In genomic region chr18:2948038-2948437, GRCh38 we compare ENCODE assay signal across 11 cellular contexts.
A peak's percentile ranks its signal among the peaks of the same experiment; 100 is the strongest.
DNase-seq lines count a peak whose midpoint lies in the region; ATAC-seq and TF ChIP-seq lines count a peak whose summit lies in the region.
"Had no signal": no experiment of that assay in that cellular context is flagged by ENCODE, and none has a peak within 500 bp of the region (broad histone marks: within the 10 kb centered on the region; RNA-seq: fewer than 3 reads in every experiment).

No MANE protein-coding gene starts in this region.

- no peak overlapping the region for H3K4me3 Mint-ChIP-seq in WTC11
- H3K4me3 Mint-ChIP-seq: activated CD4-positive, alpha-beta memory T cell treated with anti-CD3 and anti-CD28 coated beads, Interleukin-2, amount 10 ng/mL, durations not matched to agents 7 days and 5 days; immature natural killer cell; stimulated activated naive CD8-positive, alpha-beta T cell treated with anti-CD3 and anti-CD28 coated beads, Interleukin-15, Interleukin-2, amounts not matched to agents 100 ng/mL and 50 ng/mL, for 24 hours had no signal

- ATAC-seq in Right ventricle myocardium inferior (peak; percentile 89), WTC11 (peak; percentile 62), upper lobe of left lung (ENCODE audit: low FRiP score in 2 of 2) (no peak), psoas muscle (no peak), HG03135 (IDR thresholded peaks at IDR 0.05; ENCODE audit: unreplicated experiment) (no peak)

- H3K4me2 ChIP-seq in hepatocyte = no peak overlapping the region

- TF ChIP-seq CTCF in WTC11 (IDR thresholded peaks at IDR 0.05) = no peak
- peak; percentile 58 for TF ChIP-seq CTCF in hepatocyte (IDR thresholded peaks at IDR 0.05; ENCODE audit: poor library complexity)
- TF ChIP-seq CTCF in uterus (IDR thresholded peaks at IDR 0.05) = peak; percentile 22 to 32 (median 28)
- TF ChIP-seq CTCF in upper lobe of left lung (IDR thresholded peaks at IDR 0.05) = peak in 1 of 6 experiments; percentile 15
- TF ChIP-seq CTCF in psoas muscle (IDR thresholded peaks at IDR 0.05) = no peak

- POLR2A ChIA-PET in WTC11 (lab: Charles Lee) = no interaction called here

- H3K4me1 ChIP-seq in hepatocyte (ENCODE audit: insufficient read depth) (no peaks in the 10 kb centered on the region), uterus (no peaks in the 10 kb centered on the region), upper lobe of left lung (peaks cover 0 to 4% (median 0%) of the 10 kb centered on the region in 4 donors), psoas muscle (no peaks in the 10 kb centered on the region)

- no peak for TF ChIP-seq EP300 in upper lobe of left lung (IDR thresholded peaks at IDR 0.05)

- H3K36me3 Mint-ChIP-seq in WTC11 = peaks cover 13% of the 10 kb centered on the region

- H3K9me3 ChIP-seq in hepatocyte (ENCODE audit: low read depth) (no peaks in the 10 kb centered on the region), uterus (no peaks in the 10 kb centered on the region), upper lobe of left lung (no peaks in the 10 kb centered on the region), psoas muscle (no peaks in the 10 kb centered on the region)

- no peak overlapping the region for H2AFZ ChIP-seq in hepatocyte

- WGBS in hepatocyte (ENCODE audit: low lambda C conversion rate, missing lambda C conversion rate) = 44% methylated on average over 3 of the region's 3 CpGs
- WGBS in upper lobe of left lung, 2 donors = 28 to 33% methylated on average over 3 of the region's 3 CpGs
- WGBS in psoas muscle, 3 donors = 35 to 38% (median 37%) methylated on average over 3 of the region's 3 CpGs

- no peak overlapping the region for H3K27ac ChIP-seq in hepatocyte
- H3K27ac ChIP-seq in uterus = no peak overlapping the region
- H3K27ac ChIP-seq in upper lobe of left lung = no peak overlapping the region
- H3K27ac ChIP-seq in psoas muscle = no peak overlapping the region

- H3K27ac Mint-ChIP-seq in WTC11 = no peak overlapping the region
- H3K27ac Mint-ChIP-seq: activated CD4-positive, alpha-beta memory T cell treated with anti-CD3 and anti-CD28 coated beads, Interleukin-2, amount 10 ng/mL, durations not matched to agents 7 days and 5 days; stimulated activated naive CD8-positive, alpha-beta T cell treated with anti-CD3 and anti-CD28 coated beads, Interleukin-15, Interleukin-2, amounts not matched to agents 100 ng/mL and 50 ng/mL, for 24 hours had no signal

- no peaks in the 10 kb centered on the region for H3K4me1 Mint-ChIP-seq in WTC11

- CTCF ChIA-PET in WTC11 (lab: Charles Lee) = interaction anchor here (0.5 to 2.0 kb wide), 28 partner anchors 9 to 669 kb away, joined by 3 to 19 read pairs (median 4); no protein-coding TSS in a partner anchor

- no peaks in the 10 kb centered on the region for H3K27me3 Mint-ChIP-seq in WTC11 (ENCODE audit: low read depth)
- H3K27me3 Mint-ChIP-seq: activated CD4-positive, alpha-beta memory T cell treated with anti-CD3 and anti-CD28 coated beads, Interleukin-2, amount 10 ng/mL, durations not matched to agents 7 days and 5 days; stimulated activated naive CD8-positive, alpha-beta T cell treated with anti-CD3 and anti-CD28 coated beads, Interleukin-15, Interleukin-2, amounts not matched to agents 100 ng/mL and 50 ng/mL, for 24 hours had no signal

- no peaks in the 10 kb centered on the region for H3K9me3 Mint-ChIP-seq in WTC11
- H3K9me3 Mint-ChIP-seq: activated CD4-positive, alpha-beta memory T cell treated with anti-CD3 and anti-CD28 coated beads, Interleukin-2, amount 10 ng/mL, durations not matched to agents 7 days and 5 days; immature natural killer cell; stimulated activated naive CD8-positive, alpha-beta T cell treated with anti-CD3 and anti-CD28 coated beads, Interleukin-15, Interleukin-2, amounts not matched to agents 100 ng/mL and 50 ng/mL, for 24 hours had no signal

- TF ChIP-seq POLR2A in uterus (IDR thresholded peaks at IDR 0.05) = no peak
- TF ChIP-seq POLR2A in upper lobe of left lung (IDR thresholded peaks at IDR 0.05) = no peak

- no peak overlapping the region for H3K4me3 ChIP-seq in hepatocyte
- no peak overlapping the region for H3K4me3 ChIP-seq in uterus
- no peak overlapping the region for H3K4me3 ChIP-seq in upper lobe of left lung
- H3K4me3 ChIP-seq in psoas muscle = no peak overlapping the region

- H3K27me3 ChIP-seq in hepatocyte (no peaks in the 10 kb centered on the region), uterus (no peaks in the 10 kb centered on the region), upper lobe of left lung (no peaks in the 10 kb centered on the region), psoas muscle (ENCODE audit: insufficient read depth in 3 of 3, low read length in 2 of 3) (no peaks in the 10 kb centered on the region)

- H3K36me3 ChIP-seq in hepatocyte (replicated peaks; ENCODE audit: insufficient read depth, low read depth) (no peaks in the 10 kb centered on the region), uterus (no peaks in the 10 kb centered on the region), upper lobe of left lung (peaks cover 11 to 45% (median 26%) of the 10 kb centered on the region in 4 donors), psoas muscle (ENCODE audit: insufficient read depth in 1 of 2, low read depth in 1 of 2) (peaks cover 0 to 19% of the 10 kb centered on the region in 2 donors)

- no peaks in the 10 kb centered on the region for H4K20me1 ChIP-seq in hepatocyte (ENCODE audit: insufficient read depth, poor library complexity, severe bottlenecking)

- peaks cover 15% of the 10 kb centered on the region for H3K79me2 ChIP-seq in hepatocyte

- H3K9me2 ChIP-seq in hepatocyte (replicated peaks; ENCODE audit: insufficient read depth) = no peaks in the 10 kb centered on the region

- intact Hi-C loops in Right ventricle myocardium inferior (cut with DNase I) (loop anchor here (5.0 kb wide), 1 partner anchor 39 kb away; no protein-coding TSS in a partner anchor), cardiac septum (cut with DNase I) (no loop called here), uterus (cut with DNase I; ENCODE audit: low total_unique reads) (no loop called here), psoas muscle (cut with DNase I) (loop anchor here in 1 of 2 donors (5.0 kb wide), 1 partner anchor 299 kb away; the partner anchor contains the start of gene MYL12A)

- DNase-seq in Right ventricle myocardium inferior (ENCODE audit: missing footprints) = no peak
- no peak for DNase-seq in cardiac septum (ENCODE audit: low spot score)
- no peak for DNase-seq in WTC11 (ENCODE audit: low spot score)
- peak; percentile 51 for DNase-seq in hepatocyte (ENCODE audit: low spot score)
- DNase-seq in uterus = no peak
- no peak for DNase-seq in upper lobe of left lung
- no peak for DNase-seq in psoas muscle
- DNase-seq: activated CD4-positive, alpha-beta memory T cell treated with anti-CD3 and anti-CD28 coated beads, Interleukin-2, amount 10 ng/mL, durations not matched to agents 7 days and 5 days; immature natural killer cell had no signal

TF ChIP-seq in WTC11, 78 proteins besides CTCF, POLR2A, EP300 and RAD21:
- TF ChIP-seq RORB (CRISPR knock-in tag; IDR thresholded peaks at IDR 0.05) (no peak), RELA (CRISPR knock-in tag; IDR thresholded peaks at IDR 0.05; ENCODE audit: borderline replicate concordance) (no peak), TEAD4 (CRISPR knock-in tag; IDR thresholded peaks at IDR 0.05) (no peak), NR3C1 (CRISPR knock-in tag; conservative IDR thresholded peaks at IDR 0.05; ENCODE audit: low read depth) (no peak), IRF2 (CRISPR knock-in tag; IDR thresholded peaks at IDR 0.05; ENCODE audit: borderline replicate concordance, low read depth) (no peak), MAX (CRISPR knock-in tag; IDR thresholded peaks at IDR 0.05) (no peak), ATF3 (CRISPR knock-in tag; conservative IDR thresholded peaks at IDR 0.05) (no peak), ATF2 (CRISPR knock-in tag; IDR thresholded peaks at IDR 0.05; ENCODE audit: borderline replicate concordance, low read depth) (no peak), MYBL2 (CRISPR knock-in tag; IDR thresholded peaks at IDR 0.05) (no peak), ERG (CRISPR knock-in tag; IDR thresholded peaks at IDR 0.05) (no peak)

Comparison
In these comparisons a context has a peak if more than half of its experiments do, and no peak if none do; other contexts are left out.
1. ATAC-seq: peak in Right ventricle myocardium inferior (single experiment) and WTC11 (single experiment); none in upper lobe of left lung (0 of 2), psoas muscle (0 of 4) and HG03135 (single experiment).
2. CTCF ChIP-seq: peak in hepatocyte (single experiment) and uterus (4 of 4); none in WTC11 (single experiment) and psoas muscle (single experiment).